14 cellular contexts compared by ENCODE assay signal in genomic region chr19:42229263-42229854, GRCh38. TPM values are rescaled to one million over a fixed set of nuclear protein-coding genes. Genes with fewer than 3 reads are reported as not detected.
DNase-seq lines count a peak whose midpoint lies in the region; ATAC-seq, FAIRE-seq and TF ChIP-seq lines count a peak whose summit lies in the region.
"Had no signal": no experiment of that assay in that cellular context is flagged by ENCODE, and none has a peak within 500 bp of the region (broad histone marks: within the 10 kb centered on the region; RNA-seq: fewer than 3 reads in every experiment).

No MANE protein-coding gene starts in this region.

- no peak for TF ChIP-seq POLR2A in K562 (conservative IDR thresholded peaks at IDR 0.05)

- no peaks in the 10 kb centered on the region for H3K9me3 ChIP-seq in OCI-LY1 (ENCODE audit: low read length)
- no peaks in the 10 kb centered on the region for H3K9me3 ChIP-seq in K562 (replicated peaks; ENCODE audit: control insufficient read depth, insufficient read depth, low read depth, low read length)
- no peaks in the 10 kb centered on the region for H3K9me3 ChIP-seq in neutrophil
- H3K9me3 ChIP-seq: spleen had no signal

- H3K4me1 Mint-ChIP-seq in activated CD4-positive, alpha-beta T cell treated with anti-CD3 and anti-CD28 coated beads for 36 hours: peaks cover 19% of the 10 kb centered on the region

- no peaks in the 10 kb centered on the region for H3K9me2 ChIP-seq in OCI-LY1 (ENCODE audit: low read depth, low read length)

- H3K9ac ChIP-seq in OCI-LY1 (ENCODE audit: low read length) (peak overlapping the region; percentile 3; the same call in 1 of the 2 replicates), K562 (ENCODE audit: insufficient read depth in 1 of 2, low read depth in 2 of 2, low read length in 2 of 2) (peak overlapping the region; percentile 37 to 74; a peak in 3 of 4 replicates)

- H3K79me2 ChIP-seq in OCI-LY1 (ENCODE audit: insufficient read depth, low read length) (no peaks in the 10 kb centered on the region), K562 (ENCODE audit: control insufficient read depth, insufficient read depth, low read length) (peaks cover 43% of the 10 kb centered on the region)

- no peak for FAIRE-seq in K562 (lab: Jason Lieb, UNC)
- FAIRE-seq: A204.1 had no signal

- CTCF ChIA-PET in activated CD4-positive, alpha-beta T cell treated with anti-CD3 and anti-CD28 coated beads for 36 hours (lab: Charles Lee): interaction anchor here (0.7 kb wide), 2 partner anchors 32 to 139 kb away, joined by 3 read pairs; no protein-coding TSS in a partner anchor
- CTCF ChIA-PET in K562 (lab: Yijun Ruan, JAX; ENCODE audit: low intra/inter-chr PET ratio): no interaction called here

- 9% methylated on average over 5 of the region's 5 CpGs for WGBS in K562 (ENCODE audit: insufficient coverage, low coverage, missing lambda C conversion rate)

- no peaks in the 10 kb centered on the region for H3F3A ChIP-seq in OCI-LY1 (ENCODE audit: insufficient read depth, low read length)

- H3K4me1 ChIP-seq in OCI-LY1 (ENCODE audit: insufficient read depth, low read length, severe bottlenecking) (peaks cover 11% of the 10 kb centered on the region), K562 (replicated peaks in 1 of 2; ENCODE audit: control insufficient read depth in 2 of 2, insufficient read depth in 2 of 2, low read length in 2 of 2) (peaks cover 21 to 39% of the 10 kb centered on the region in 2 experiments), neutrophil (ENCODE audit: control insufficient read depth in 1 of 2, insufficient read depth in 1 of 2, low read depth in 1 of 2, low read length in 1 of 2) (no peaks in the 10 kb centered on the region)

- POLR2A ChIA-PET in activated CD4-positive, alpha-beta T cell treated with anti-CD3 and anti-CD28 coated beads for 36 hours (lab: Charles Lee): no interaction called here
- POLR2A ChIA-PET in K562 (lab: Yijun Ruan, JAX): interaction anchor here (0.6 to 7.2 kb wide), 5 partner anchors 10 to 29 kb away, joined by 3 to 116 read pairs (median 4); partner anchors contain the start of genes DEDD2, GSK3A and ZNF526

- BruUV-seq in K562 (replicated peaks; lab: Mats Ljungman, UMichigan): no TSS peak

- no peak for ATAC-seq in activated CD4-positive, alpha-beta T cell treated with anti-CD3 and anti-CD28 coated beads for 36 hours
- ATAC-seq in K562: peak; percentile 66
- no peak for ATAC-seq in HG02623 (IDR thresholded peaks at IDR 0.05; ENCODE audit: unreplicated experiment)
- no peak for ATAC-seq in HG02763 (IDR thresholded peaks at IDR 0.05; ENCODE audit: unreplicated experiment)

- TF ChIP-seq CTCF in OCI-LY1 (IDR thresholded peaks at IDR 0.05; ENCODE audit: low read length): no peak; the same call in 1 of the 2 replicates
- TF ChIP-seq CTCF in K562 (IDR thresholded peaks at IDR 0.05 in 2 of 3, conservative IDR thresholded peaks at IDR 0.05 in 1 of 3; ENCODE audit: insufficient read depth in 2 of 3, low read depth in 1 of 3, low read length in 3 of 3): peak; percentile 22 to 32 (median 24); a peak in 3 of 6 replicates
- no peak for TF ChIP-seq CTCF in neutrophil (IDR thresholded peaks at IDR 0.05)

- no peaks in the 10 kb centered on the region for H3K9me1 ChIP-seq in K562 (ENCODE audit: control insufficient read depth, insufficient read depth, low read length)

- H3K4me2 ChIP-seq in OCI-LY1 (ENCODE audit: low read length): no peak overlapping the region
- peak overlapping the region; percentile 69 for H3K4me2 ChIP-seq in K562 (ENCODE audit: insufficient read depth, low read length)

- in situ Hi-C loops in K562 (cut with MboI): no loop called here

- H3K36me3 ChIP-seq in OCI-LY1 (ENCODE audit: insufficient read depth, low read length): peaks cover 93% of the 10 kb centered on the region
- peaks cover 97% of the 10 kb centered on the region for H3K36me3 ChIP-seq in K562 (ENCODE audit: control insufficient read depth, insufficient read depth, low read length)
- peaks cover 85% of the 10 kb centered on the region for H3K36me3 ChIP-seq in neutrophil

- H3K4me3 Mint-ChIP-seq in activated CD4-positive, alpha-beta T cell treated with anti-CD3 and anti-CD28 coated beads for 36 hours: no peak overlapping the region

- H3K9me3 Mint-ChIP-seq in activated CD4-positive, alpha-beta T cell treated with anti-CD3 and anti-CD28 coated beads for 36 hours (ENCODE audit: low read depth): no peaks in the 10 kb centered on the region

- H3K27ac Mint-ChIP-seq in activated CD4-positive, alpha-beta T cell treated with anti-CD3 and anti-CD28 coated beads for 36 hours: peak overlapping the region; percentile 75

- no peak overlapping the region for H2AFZ ChIP-seq in OCI-LY1 (ENCODE audit: low read length)
- H2AFZ ChIP-seq in K562 (ENCODE audit: low read depth, low read length): no peak overlapping the region

- H3K36me3 Mint-ChIP-seq in activated CD4-positive, alpha-beta T cell treated with anti-CD3 and anti-CD28 coated beads for 36 hours (ENCODE audit: low read depth): peaks cover 58% of the 10 kb centered on the region

- H4K20me1 ChIP-seq in OCI-LY1 (ENCODE audit: insufficient read depth, low read length) (no peaks in the 10 kb centered on the region), K562 (replicated peaks; ENCODE audit: control insufficient read depth, insufficient read depth, low read length) (peaks cover 35% of the 10 kb centered on the region)

- H3K27me3 ChIP-seq in OCI-LY1 (ENCODE audit: insufficient read depth, low read length) (no peaks in the 10 kb centered on the region), K562 (ENCODE audit: control insufficient read depth in 2 of 2, insufficient read depth in 2 of 2, low read length in 2 of 2) (no peaks in the 10 kb centered on the region), neutrophil (no peaks in the 10 kb centered on the region)
- H3K27me3 ChIP-seq: spleen had no signal

- H3K27ac ChIP-seq in OCI-LY1 (ENCODE audit: low read depth, low read length, poor library complexity, severe bottlenecking) (peak overlapping the region; percentile 23), K562 (ENCODE audit: extremely low read depth, low read depth, low read length) (peak overlapping the region; percentile 75), neutrophil (peak overlapping the region; percentile 30)

- no peak overlapping the region for H3K4me3 ChIP-seq in OCI-LY1 (ENCODE audit: low read depth, low read length, poor library complexity, severe bottlenecking)
- H3K4me3 ChIP-seq in K562: no peak overlapping the region
- H3K4me3 ChIP-seq in neutrophil (ENCODE audit: low read depth in 1 of 2, low read length in 1 of 2): no peak overlapping the region
- H3K4me3 ChIP-seq: spleen had no signal

- intact Hi-C loops in activated CD4-positive, alpha-beta T cell treated with anti-CD3 and anti-CD28 coated beads for 36 hours (cut with DNase I, micrococcal nuclease): no loop called here
- intact Hi-C loops in K562 (cut with micrococcal nuclease): loop anchor here (5.0 kb wide), 1 partner anchor 47 kb away; no protein-coding TSS in a partner anchor

- no peak for DNase-seq in activated CD4-positive, alpha-beta T cell treated with anti-CD3 and anti-CD28 coated beads for 36 hours
- no peak for DNase-seq in activated CD4-positive, alpha-beta T cell treated with anti-CD3 and anti-CD28 coated beads for 48 hours
- DNase-seq in K562 (ENCODE audit: extremely low read depth in 1 of 4, low spot score in 3 of 4) (peak in 3 of 4 experiments; percentile 35 to 68 (median 62)), T1000 (lab: John Stamatoyannopoulos, UW) (no peak)
- DNase-seq: activated CD4-positive, alpha-beta T cell treated with anti-CD3 and anti-CD28 coated beads, Interleukin-2, amount 50 U/mL, for 48 hours; effector CD4-positive, alpha-beta T cell; KBM-7; NCI-H2029 treated with DMSO at 0.1 percent for 48 hours; spleen had no signal

- TF ChIP-seq RAD21 in K562 (CRISPR knock-in tag; conservative IDR thresholded peaks at IDR 0.05 in 1 of 2, IDR thresholded peaks at IDR 0.05 in 1 of 2): no peak

- TF ChIP-seq EP300 in K562 (IDR thresholded peaks at IDR 0.05; ENCODE audit: low read length): no peak

- no peaks in the 10 kb centered on the region for H3K27me3 Mint-ChIP-seq in activated CD4-positive, alpha-beta T cell treated with anti-CD3 and anti-CD28 coated beads for 36 hours

RNA-seq across cellular contexts. Expression of gene ZNF526, which starts 9.2 kb away (rescaled TPM):
- total RNA-seq in activated CD4-positive, alpha-beta T cell treated with anti-CD3 and anti-CD28 coated beads for 36 hours: 10 to 100 TPM; 11.9 to 15.2 TPM
- 21.1 and 52.8 TPM in 2 replicates for total RNA-seq in K562 (2011; cell fraction: chromatin; rRNA removed; ENCODE audit: low replicate concordance)
- total RNA-seq in K562 (2011; cell fraction: nucleolus; rRNA removed): 30.7 and 40.2 TPM in 2 replicates
- total RNA-seq in K562 (2011; cell fraction: nucleoplasm; rRNA removed): 23.1 and 30.6 TPM in 2 replicates
- total RNA-seq in K562 (2014; rRNA removed) (8.3 and 11.5 TPM in 2 replicates), K562 (2014; rRNA removed; fragmentation: Illumina TruSeq; extraction: Trizol) (5.3 and 6.1 TPM in 2 replicates), K562 (2015; rRNA removed; fragmentation: Illumina TruSeq; extraction: Trizol) (7.6 and 8.2 TPM in 2 replicates), K562 (2021) (17.9 and 19.9 TPM in 2 replicates)
- polyA plus RNA-seq in K562 (2011; rRNA removed) (4.2 and 8.3 TPM in 2 replicates), K562 (2014; fragmentation: Illumina TruSeq; extraction: Trizol) (6.5 and 8.6 TPM in 2 replicates), K562 (2014; fragmentation: Nextera tagmentation; extraction: Ambion mirVana) (1 to 10 TPM; 1.3 to 2.2 TPM), K562 (2014; rRNA removed) (6.2 and 7.4 TPM in 2 replicates)
- polyA plus RNA-seq in K562 (2011; cell fraction: cytosol; rRNA removed): 5.2 and 8.1 TPM in 2 replicates
- polyA plus RNA-seq in K562 (2011; cell fraction: nucleus; rRNA removed): 7.2 and 8.4 TPM in 2 replicates
- 8.0 and 13.2 TPM in 2 replicates for polyA plus RNA-seq in K562 (2012)
- 10.0 and 13.2 TPM in 2 replicates for polyA minus RNA-seq in K562 (2011; rRNA and poly(A)+ RNA removed)
- 6.9 TPM in 2 replicates for polyA minus RNA-seq in K562 (2011; cell fraction: cytosol; rRNA and poly(A)+ RNA removed)
- polyA minus RNA-seq in K562 (2011; cell fraction: nucleus; rRNA and poly(A)+ RNA removed): 9.0 and 12.9 TPM in 2 replicates

RNA-seq across cellular contexts. Expression of gene DEDD2, which starts 11.9 kb away (rescaled TPM):
- total RNA-seq in activated CD4-positive, alpha-beta T cell treated with anti-CD3 and anti-CD28 coated beads for 36 hours: 10 to 100 TPM; 25.9 to 27.3 TPM
- total RNA-seq in K562 (2011; cell fraction: chromatin; rRNA removed; ENCODE audit: low replicate concordance): 11.8 and 32.9 TPM in 2 replicates
- 28.2 and 29.9 TPM in 2 replicates for total RNA-seq in K562 (2011; cell fraction: nucleolus; rRNA removed)
- 20.2 and 21.2 TPM in 2 replicates for total RNA-seq in K562 (2011; cell fraction: nucleoplasm; rRNA removed)
- total RNA-seq in K562 (2014; rRNA removed) (37.5 and 53.6 TPM in 2 replicates), K562 (2014; rRNA removed; fragmentation: Illumina TruSeq; extraction: Trizol) (12.5 and 16.8 TPM in 2 replicates), K562 (2015; rRNA removed; fragmentation: Illumina TruSeq; extraction: Trizol) (24.1 and 24.5 TPM in 2 replicates), K562 (2021) (35.9 and 37.3 TPM in 2 replicates)
- polyA plus RNA-seq in K562 (2011; rRNA removed) (29.2 and 36.2 TPM in 2 replicates), K562 (2014; fragmentation: Illumina TruSeq; extraction: Trizol) (31.3 and 34.0 TPM in 2 replicates), K562 (2014; fragmentation: Nextera tagmentation; extraction: Ambion mirVana) (1 to 10 TPM; 4.3 to 4.7 TPM), K562 (2014; rRNA removed) (43.0 and 47.8 TPM in 2 replicates)
- 52.8 and 104 TPM in 2 replicates for polyA plus RNA-seq in K562 (2011; cell fraction: cytosol; rRNA removed)
- 35.0 and 53.5 TPM in 2 replicates for polyA plus RNA-seq in K562 (2011; cell fraction: nucleus; rRNA removed)
- 28.1 and 29.6 TPM in 2 replicates for polyA plus RNA-seq in K562 (2012)
- 9.9 and 15.1 TPM in 2 replicates for polyA minus RNA-seq in K562 (2011; rRNA and poly(A)+ RNA removed)
- polyA minus RNA-seq in K562 (2011; cell fraction: cytosol; rRNA and poly(A)+ RNA removed): 15.5 and 17.2 TPM in 2 replicates
- polyA minus RNA-seq in K562 (2011; cell fraction: nucleus; rRNA and poly(A)+ RNA removed): 8.8 and 9.7 TPM in 2 replicates

RNA-seq across cellular contexts. Expression of gene GSK3A, which starts 13.0 kb away (rescaled TPM):
- total RNA-seq in activated CD4-positive, alpha-beta T cell treated with anti-CD3 and anti-CD28 coated beads for 36 hours: 10 to 100 TPM; 32.6 to 43.5 TPM
- 22.4 and 48.7 TPM in 2 replicates for total RNA-seq in K562 (2011; cell fraction: chromatin; rRNA removed; ENCODE audit: low replicate concordance)
- 25.8 and 28.0 TPM in 2 replicates for total RNA-seq in K562 (2011; cell fraction: nucleolus; rRNA removed)
- 24.6 and 32.8 TPM in 2 replicates for total RNA-seq in K562 (2011; cell fraction: nucleoplasm; rRNA removed)
- total RNA-seq in K562 (2014; rRNA removed) (22.7 and 25.2 TPM in 2 replicates), K562 (2014; rRNA removed; fragmentation: Illumina TruSeq; extraction: Trizol) (16.6 and 21.4 TPM in 2 replicates), K562 (2015; rRNA removed; fragmentation: Illumina TruSeq; extraction: Trizol) (31.4 and 33.3 TPM in 2 replicates), K562 (2021) (54.9 and 56.0 TPM in 2 replicates)
- polyA plus RNA-seq in K562 (2011; rRNA removed) (49.3 and 61.9 TPM in 2 replicates), K562 (2014; fragmentation: Illumina TruSeq; extraction: Trizol) (90.0 and 90.7 TPM in 2 replicates), K562 (2014; fragmentation: Nextera tagmentation; extraction: Ambion mirVana) (under 1 TPM; 0.62 to 0.89 TPM), K562 (2014; rRNA removed) (54.2 and 55.4 TPM in 2 replicates)
- 72.0 and 94.0 TPM in 2 replicates for polyA plus RNA-seq in K562 (2011; cell fraction: cytosol; rRNA removed)
- polyA plus RNA-seq in K562 (2011; cell fraction: nucleus; rRNA removed): 46.6 and 64.9 TPM in 2 replicates
- polyA plus RNA-seq in K562 (2012): 48.3 and 56.6 TPM in 2 replicates
- 18.3 and 32.8 TPM in 2 replicates for polyA minus RNA-seq in K562 (2011; rRNA and poly(A)+ RNA removed)
- polyA minus RNA-seq in K562 (2011; cell fraction: cytosol; rRNA and poly(A)+ RNA removed): 31.4 and 33.4 TPM in 2 replicates
- polyA minus RNA-seq in K562 (2011; cell fraction: nucleus; rRNA and poly(A)+ RNA removed): 7.9 and 9.6 TPM in 2 replicates

RNA-seq across cellular contexts. Expression of gene ERF, which starts 25.6 kb away (rescaled TPM):
- total RNA-seq in activated CD4-positive, alpha-beta T cell treated with anti-CD3 and anti-CD28 coated beads for 36 hours: 10 to 100 TPM; 65.5 to 66.4 TPM
- total RNA-seq in K562 (2011; cell fraction: chromatin; rRNA removed; ENCODE audit: low replicate concordance): 105 and 266 TPM in 2 replicates
- total RNA-seq in K562 (2011; cell fraction: nucleolus; rRNA removed): 150 and 152 TPM in 2 replicates
- total RNA-seq in K562 (2011; cell fraction: nucleoplasm; rRNA removed): 89.4 and 93.6 TPM in 2 replicates
- 27.1 and 29.8 TPM in 2 replicates for total RNA-seq in K562 (2014; rRNA removed)
- 19.0 and 20.0 TPM in 2 replicates for total RNA-seq in K562 (2014; rRNA removed; fragmentation: Illumina TruSeq; extraction: Trizol)
- 26.5 and 30.0 TPM in 2 replicates for total RNA-seq in K562 (2015; rRNA removed; fragmentation: Illumina TruSeq; extraction: Trizol)
- total RNA-seq in K562 (2021): 72.7 and 75.4 TPM in 2 replicates
- 27.0 and 41.5 TPM in 2 replicates for polyA plus RNA-seq in K562 (2011; rRNA removed)
- 33.1 and 53.6 TPM in 2 replicates for polyA plus RNA-seq in K562 (2011; cell fraction: cytosol; rRNA removed)
- polyA plus RNA-seq in K562 (2011; cell fraction: nucleus; rRNA removed): 142 and 197 TPM in 2 replicates
- polyA plus RNA-seq in K562 (2012): 34.3 and 44.0 TPM in 2 replicates
- 28.9 and 45.7 TPM in 2 replicates for polyA plus RNA-seq in K562 (2014; fragmentation: Illumina TruSeq; extraction: Trizol)
- polyA plus RNA-seq in K562 (2014; fragmentation: Nextera tagmentation; extraction: Ambion mirVana): under 1 TPM; 0.03 to 0.13 TPM
- 54.9 and 62.2 TPM in 2 replicates for polyA plus RNA-seq in K562 (2014; rRNA removed)
- 16.2 and 21.5 TPM in 2 replicates for polyA minus RNA-seq in K562 (2011; rRNA and poly(A)+ RNA removed)
- polyA minus RNA-seq in K562 (2011; cell fraction: cytosol; rRNA and poly(A)+ RNA removed): 31.7 and 33.0 TPM in 2 replicates
- polyA minus RNA-seq in K562 (2011; cell fraction: nucleus; rRNA and poly(A)+ RNA removed): 30.3 and 43.7 TPM in 2 replicates

RNA-seq across cellular contexts. Expression of gene CIC, which starts 39.7 kb away (rescaled TPM):
- total RNA-seq in activated CD4-positive, alpha-beta T cell treated with anti-CD3 and anti-CD28 coated beads for 36 hours: 10 to 100 TPM; 62.8 to 66.3 TPM
- 24.1 and 86.8 TPM in 2 replicates for total RNA-seq in K562 (2011; cell fraction: chromatin; rRNA removed; ENCODE audit: low replicate concordance)
- 64.6 and 65.9 TPM in 2 replicates for total RNA-seq in K562 (2011; cell fraction: nucleolus; rRNA removed)
- 39.3 and 41.3 TPM in 2 replicates for total RNA-seq in K562 (2011; cell fraction: nucleoplasm; rRNA removed)
- total RNA-seq in K562 (2014; rRNA removed) (13.6 and 13.7 TPM in 2 replicates), K562 (2014; rRNA removed; fragmentation: Illumina TruSeq; extraction: Trizol) (1.5 and 2.2 TPM in 2 replicates), K562 (2015; rRNA removed; fragmentation: Illumina TruSeq; extraction: Trizol) (8.6 and 8.7 TPM in 2 replicates), K562 (2021) (37.6 and 44.7 TPM in 2 replicates)
- polyA plus RNA-seq in K562 (2011; rRNA removed) (3.0 and 5.8 TPM in 2 replicates), K562 (2014; fragmentation: Illumina TruSeq; extraction: Trizol) (12.0 and 21.5 TPM in 2 replicates), K562 (2014; fragmentation: Nextera tagmentation; extraction: Ambion mirVana) (under 1 TPM; 0.07 to 0.13 TPM), K562 (2014; rRNA removed) (18.9 and 19.9 TPM in 2 replicates)
- 4.3 and 10.0 TPM in 2 replicates for polyA plus RNA-seq in K562 (2011; cell fraction: cytosol; rRNA removed)
- polyA plus RNA-seq in K562 (2011; cell fraction: nucleus; rRNA removed): 37.3 and 64.7 TPM in 2 replicates
- 24.4 and 27.9 TPM in 2 replicates for polyA plus RNA-seq in K562 (2012)
- 1.8 and 2.4 TPM in 2 replicates for polyA minus RNA-seq in K562 (2011; rRNA and poly(A)+ RNA removed)
- polyA minus RNA-seq in K562 (2011; cell fraction: cytosol; rRNA and poly(A)+ RNA removed): 12.8 and 21.3 TPM in 2 replicates
- polyA minus RNA-seq in K562 (2011; cell fraction: nucleus; rRNA and poly(A)+ RNA removed): 14.4 and 16.6 TPM in 2 replicates

Comparison
In these comparisons a context has a peak if more than half of its experiments do, and no peak if none do; other contexts are left out.
1. DNase-seq: peak in K562 (3 of 4); none in activated CD4-positive, alpha-beta T cell treated with anti-CD3 and anti-CD28 coated beads for 36 hours (single experiment), activated CD4-positive, alpha-beta T cell treated with anti-CD3 and anti-CD28 coated beads for 48 hours (single experiment) and T1000 (single experiment).
2. H3K27ac ChIP-seq: peak in every context shown above with its lines; median percentile 75 in K562; 30 in neutrophil; 23 in OCI-LY1.
3. CTCF ChIP-seq: peak in K562 (3 of 3); none in OCI-LY1 (single experiment) and neutrophil (single experiment).